ENCODE assay signal across 14 cellular contexts in the genomic region with DNA sequence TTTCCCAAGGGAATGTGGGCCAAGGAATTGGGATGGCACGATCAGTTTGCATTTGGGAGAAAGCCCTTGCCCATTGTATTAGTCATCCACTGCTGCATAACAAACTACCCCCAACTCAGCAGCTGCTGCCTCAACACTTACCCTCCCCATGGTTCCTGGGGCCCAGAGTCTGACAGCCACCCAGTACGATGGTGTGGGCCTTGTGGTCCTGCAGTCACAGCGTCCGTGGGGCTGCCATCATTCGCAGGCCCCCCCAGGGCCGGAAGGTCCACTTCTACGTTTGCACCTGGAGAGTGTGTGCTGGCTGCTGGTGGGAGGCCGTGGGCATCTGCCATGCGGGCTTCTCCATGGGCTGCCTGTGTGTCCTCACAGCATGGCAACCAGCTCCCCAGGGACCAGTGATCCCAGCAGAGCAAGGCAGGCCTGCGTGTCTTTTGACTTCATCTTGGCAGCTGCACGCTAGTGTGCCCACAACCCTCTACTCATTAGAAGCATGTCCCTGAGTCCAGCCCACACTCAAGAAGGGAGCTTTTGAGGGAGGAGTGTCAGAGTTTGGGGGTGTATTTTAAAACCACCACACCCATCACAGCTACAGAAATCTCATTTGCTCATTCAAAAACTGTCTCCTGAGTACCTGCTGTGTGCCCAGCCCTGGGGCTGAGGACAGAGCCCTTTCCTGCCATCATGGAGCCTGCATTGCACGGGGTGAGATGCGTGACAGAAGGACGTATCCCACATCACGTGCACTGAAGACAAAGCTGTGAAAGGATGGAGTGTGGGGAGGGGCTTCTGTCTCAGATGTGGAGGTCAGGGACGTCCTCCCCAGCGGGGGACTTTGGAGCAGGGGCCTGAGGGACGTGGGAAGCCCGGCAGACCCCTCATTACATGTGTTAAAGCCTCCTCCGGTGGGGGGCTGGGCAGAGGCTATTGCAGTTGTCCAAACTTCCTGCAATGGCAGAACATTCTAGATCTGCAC.
"Had no signal": no experiment of that assay in that cellular context is flagged by ENCODE, and none has a peak within 500 bp of the region (broad histone marks: within the 10 kb centered on the region; RNA-seq: fewer than 3 reads in every experiment).

No MANE protein-coding gene starts in this region.

- H3K4me1 ChIP-seq: pancreas, testis, uterus had no signal

- H3K36me3 ChIP-seq: pancreas, uterus had no signal

- DNase-seq: activated CD4-positive, alpha-beta T cell treated with anti-CD3 and anti-CD28 coated beads, Interleukin-2, amount 50 U/mL, for 48 hours; activated CD4-positive, CD25-positive, alpha-beta regulatory T cell treated with anti-CD3 and anti-CD28 coated beads, Interleukin-2, amount 50 U/mL, for 72 hours; activated gamma-delta T cell treated with Interleukin-2 at 50 U/mL for 16 hours; activated naive CD8-positive, alpha-beta T cell treated with anti-CD3 and anti-CD28 coated beads, Interleukin-2, amount 10 ng/mL, durations not matched to agents 7 days and 5 days; anterior cingulate cortex; nephron progenitor cell; pancreas; stimulated activated CD4-positive, alpha-beta T cell treated with anti-CD3 and anti-CD28 coated beads, Interleukin-4, amount 100 ng/mL, for 4 hours; stimulated activated naive CD8-positive, alpha-beta T cell treated with anti-CD3 and anti-CD28 coated beads, Interleukin-15, amount 100 ng/mL, for 72 hours; T-helper 9 cell; testis; uterus had no signal

- H3K9me3 ChIP-seq: pancreas, testis, uterus had no signal

- H3K4me3 ChIP-seq: pancreas, skin epidermis, testis, uterus had no signal

- H3K27me3 ChIP-seq: pancreas, testis, uterus had no signal

- H3K27ac ChIP-seq: pancreas, skin epidermis, testis, uterus had no signal

- ATAC-seq: esophagus mucosa; pancreas; stimulated activated naive CD8-positive, alpha-beta T cell treated with anti-CD3 and anti-CD28 coated beads, Interleukin-15, amount 100 ng/mL, for 72 hours had no signal
